1 cellular context compared by ENCODE assay signal in the genomic region with DNA sequence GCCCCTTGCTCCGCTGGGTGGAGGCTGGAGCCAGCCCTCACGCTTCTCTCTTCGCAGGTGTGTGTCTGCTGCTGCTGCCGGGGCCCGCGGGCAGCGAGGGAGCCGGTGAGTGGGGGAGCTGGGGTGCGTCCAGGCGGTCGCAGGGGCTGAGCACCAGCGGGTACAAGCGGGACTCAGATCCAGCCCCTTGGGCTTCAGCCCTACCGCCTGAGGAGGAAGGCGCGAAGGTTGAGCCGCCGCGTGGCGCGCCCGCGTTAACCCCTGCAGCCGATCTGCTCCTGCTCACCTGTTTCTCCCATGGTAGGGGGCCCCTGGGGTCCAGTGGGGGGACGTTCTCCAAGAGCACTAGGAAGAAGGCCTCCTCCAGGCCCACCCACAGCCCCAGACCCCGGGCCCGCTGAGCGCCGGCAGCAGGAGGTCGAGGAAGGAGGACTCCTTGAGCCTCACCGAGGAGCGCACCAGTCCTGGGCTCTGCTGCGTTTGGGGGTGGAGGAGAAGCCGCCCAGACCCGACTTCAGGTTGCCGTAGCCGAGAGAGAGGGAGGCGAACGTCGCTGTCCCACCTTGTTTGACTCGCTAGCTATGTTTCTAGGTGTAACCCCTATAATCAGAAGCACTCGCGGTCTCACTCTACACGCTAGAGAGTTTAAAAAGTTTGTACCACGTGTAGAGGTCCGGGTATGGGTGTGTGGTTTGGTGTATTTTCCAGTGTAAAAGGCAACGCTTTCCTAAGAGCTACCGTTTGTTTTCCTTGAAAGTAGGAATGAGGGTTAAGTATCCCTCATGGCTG.
TF ChIP-seq lines count a peak whose summit lies in the region.

No MANE protein-coding gene starts in this region.

TF ChIP-seq in HepG2, 621 proteins besides CTCF, POLR2A, EP300 and RAD21 (continued from another document and continues in another):
- TF ChIP-seq, protein P1, sequence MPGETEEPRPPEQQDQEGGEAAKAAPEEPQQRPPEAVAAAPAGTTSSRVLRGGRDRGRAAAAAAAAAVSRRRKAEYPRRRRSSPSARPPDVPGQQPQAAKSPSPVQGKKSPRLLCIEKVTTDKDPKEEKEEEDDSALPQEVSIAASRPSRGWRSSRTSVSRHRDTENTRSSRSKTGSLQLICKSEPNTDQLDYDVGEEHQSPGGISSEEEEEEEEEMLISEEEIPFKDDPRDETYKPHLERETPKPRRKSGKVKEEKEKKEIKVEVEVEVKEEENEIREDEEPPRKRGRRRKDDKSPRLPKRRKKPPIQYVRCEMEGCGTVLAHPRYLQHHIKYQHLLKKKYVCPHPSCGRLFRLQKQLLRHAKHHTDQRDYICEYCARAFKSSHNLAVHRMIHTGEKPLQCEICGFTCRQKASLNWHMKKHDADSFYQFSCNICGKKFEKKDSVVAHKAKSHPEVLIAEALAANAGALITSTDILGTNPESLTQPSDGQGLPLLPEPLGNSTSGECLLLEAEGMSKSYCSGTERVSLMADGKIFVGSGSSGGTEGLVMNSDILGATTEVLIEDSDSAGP (CRISPR knock-in tag; IDR thresholded peaks at IDR 0.05; ENCODE audit: borderline replicate concordance) = peak; percentile 24; the same call in 1 of the 2 replicates
- no peak for TF ChIP-seq ATF7 (IDR thresholded peaks at IDR 0.05)
- 0 out of 2 replicates have a peak, but pooled peaks have one; percentile 16 for TF ChIP-seq ATF7 (CRISPR knock-in tag; IDR thresholded peaks at IDR 0.05)
- TF ChIP-seq, protein P2, sequence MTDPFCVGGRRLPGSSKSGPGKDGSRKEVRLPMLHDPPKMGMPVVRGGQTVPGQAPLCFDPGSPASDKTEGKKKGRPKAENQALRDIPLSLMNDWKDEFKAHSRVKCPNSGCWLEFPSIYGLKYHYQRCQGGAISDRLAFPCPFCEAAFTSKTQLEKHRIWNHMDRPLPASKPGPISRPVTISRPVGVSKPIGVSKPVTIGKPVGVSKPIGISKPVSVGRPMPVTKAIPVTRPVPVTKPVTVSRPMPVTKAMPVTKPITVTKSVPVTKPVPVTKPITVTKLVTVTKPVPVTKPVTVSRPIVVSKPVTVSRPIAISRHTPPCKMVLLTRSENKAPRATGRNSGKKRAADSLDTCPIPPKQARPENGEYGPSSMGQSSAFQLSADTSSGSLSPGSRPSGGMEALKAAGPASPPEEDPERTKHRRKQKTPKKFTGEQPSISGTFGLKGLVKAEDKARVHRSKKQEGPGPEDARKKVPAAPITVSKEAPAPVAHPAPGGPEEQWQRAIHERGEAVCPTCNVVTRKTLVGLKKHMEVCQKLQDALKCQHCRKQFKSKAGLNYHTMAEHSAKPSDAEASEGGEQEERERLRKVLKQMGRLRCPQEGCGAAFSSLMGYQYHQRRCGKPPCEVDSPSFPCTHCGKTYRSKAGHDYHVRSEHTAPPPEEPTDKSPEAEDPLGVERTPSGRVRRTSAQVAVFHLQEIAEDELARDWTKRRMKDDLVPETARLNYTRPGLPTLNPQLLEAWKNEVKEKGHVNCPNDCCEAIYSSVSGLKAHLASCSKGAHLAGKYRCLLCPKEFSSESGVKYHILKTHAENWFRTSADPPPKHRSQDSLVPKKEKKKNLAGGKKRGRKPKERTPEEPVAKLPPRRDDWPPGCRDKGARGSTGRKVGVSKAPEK (CRISPR knock-in tag; IDR thresholded peaks at IDR 0.05; ENCODE audit: borderline replicate concordance) = peak; percentile 79; the same call in 1 of the 2 replicates
- TF ChIP-seq PITX1 (CRISPR knock-in tag; IDR thresholded peaks at IDR 0.05) = peak; percentile 15; the same call in 1 of the 2 replicates
- TF ChIP-seq ASH2L (IDR thresholded peaks at IDR 0.05; ENCODE audit: insufficient read length, low read depth, low read length) = no peak
- no peak for TF ChIP-seq ZNF530 (CRISPR knock-in tag; IDR thresholded peaks at IDR 0.05; ENCODE audit: low read depth)
- peak; percentile 66; the same call in 1 of the 2 replicates for TF ChIP-seq POLR2AphosphoS2 (IDR thresholded peaks at IDR 0.05; ENCODE audit: low read depth, low read length)
- peak; percentile 53 for TF ChIP-seq PTBP1 (IDR thresholded peaks at IDR 0.05; ENCODE audit: low read depth, low read length, poor library complexity, severe bottlenecking)
- TF ChIP-seq, protein P3, sequence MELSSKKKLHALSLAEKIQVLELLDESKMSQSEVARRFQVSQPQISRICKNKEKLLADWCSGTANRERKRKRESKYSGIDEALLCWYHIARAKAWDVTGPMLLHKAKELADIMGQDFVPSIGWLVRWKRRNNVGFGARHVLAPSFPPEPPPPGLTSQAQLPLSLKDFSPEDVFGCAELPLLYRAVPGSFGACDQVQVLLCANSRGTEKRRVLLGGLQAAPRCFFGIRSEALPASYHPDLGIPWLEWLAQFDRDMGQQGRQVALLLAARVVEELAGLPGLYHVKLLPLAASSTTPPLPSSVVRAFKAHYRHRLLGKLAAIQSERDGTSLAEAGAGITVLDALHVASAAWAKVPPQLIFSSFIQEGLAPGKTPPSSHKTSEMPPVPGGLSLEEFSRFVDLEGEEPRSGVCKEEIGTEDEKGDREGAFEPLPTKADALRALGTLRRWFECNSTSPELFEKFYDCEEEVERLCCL (CRISPR knock-in tag; IDR thresholded peaks at IDR 0.05; ENCODE audit: borderline replicate concordance) = peak; percentile 70; the same call in 1 of the 2 replicates
- peak; percentile 0; the same call in 1 of the 2 replicates for TF ChIP-seq HOXA3 (CRISPR knock-in tag; IDR thresholded peaks at IDR 0.05)
- 0 out of 2 replicates have a peak, but pooled peaks have one; percentile 0 for TF ChIP-seq ZNF709 (CRISPR knock-in tag; IDR thresholded peaks at IDR 0.05)
- TF ChIP-seq AGO1 (IDR thresholded peaks at IDR 0.05; ENCODE audit: low read depth, low read length, poor library complexity, severe bottlenecking) = peak; percentile 39
- 0 out of 2 replicates have a peak, but pooled peaks have one; percentile 8 for TF ChIP-seq ZNF740 (CRISPR knock-in tag; IDR thresholded peaks at IDR 0.05)
- TF ChIP-seq KLF15 (CRISPR knock-in tag; IDR thresholded peaks at IDR 0.05; ENCODE audit: borderline replicate concordance) = 0 out of 2 replicates have a peak, but pooled peaks have one; percentile 21
- no peak for TF ChIP-seq ZSCAN29 (CRISPR knock-in tag; conservative IDR thresholded peaks at IDR 0.05)
- TF ChIP-seq ZNF614 (CRISPR knock-in tag; IDR thresholded peaks at IDR 0.05; ENCODE audit: borderline replicate concordance) = peak; percentile 27; the same call in 1 of the 2 replicates
- TF ChIP-seq, protein P4, sequence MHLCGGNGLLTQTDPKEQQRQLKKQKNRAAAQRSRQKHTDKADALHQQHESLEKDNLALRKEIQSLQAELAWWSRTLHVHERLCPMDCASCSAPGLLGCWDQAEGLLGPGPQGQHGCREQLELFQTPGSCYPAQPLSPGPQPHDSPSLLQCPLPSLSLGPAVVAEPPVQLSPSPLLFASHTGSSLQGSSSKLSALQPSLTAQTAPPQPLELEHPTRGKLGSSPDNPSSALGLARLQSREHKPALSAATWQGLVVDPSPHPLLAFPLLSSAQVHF (CRISPR knock-in tag; IDR thresholded peaks at IDR 0.05) = 0 out of 2 replicates have a peak, but pooled peaks have one; percentile 27
- TF ChIP-seq ZNF501 (CRISPR knock-in tag; IDR thresholded peaks at IDR 0.05) = 0 out of 2 replicates have a peak, but pooled peaks have one; percentile 32
- peak; percentile 71; the same call in 1 of the 2 replicates for TF ChIP-seq ZNF446 (CRISPR knock-in tag; IDR thresholded peaks at IDR 0.05)
- peak; percentile 38 for TF ChIP-seq GZF1 (CRISPR knock-in tag; IDR thresholded peaks at IDR 0.05)
- no peak for TF ChIP-seq HOXA5 (CRISPR knock-in tag; IDR thresholded peaks at IDR 0.05)
- TF ChIP-seq ZNF382 (CRISPR knock-in tag; IDR thresholded peaks at IDR 0.05; ENCODE audit: borderline replicate concordance) = no peak
- TF ChIP-seq ZBTB46 (CRISPR knock-in tag; IDR thresholded peaks at IDR 0.05; ENCODE audit: borderline replicate concordance) = peak; percentile 91; the same call in 1 of the 2 replicates
- 0 out of 2 replicates have a peak, but pooled peaks have one; percentile 3 for TF ChIP-seq ETV5 (CRISPR knock-in tag; IDR thresholded peaks at IDR 0.05; ENCODE audit: borderline replicate concordance)
- TF ChIP-seq NKX3-1 (CRISPR knock-in tag; IDR thresholded peaks at IDR 0.05) = no peak
- no peak for TF ChIP-seq MIER3 (CRISPR knock-in tag; IDR thresholded peaks at IDR 0.05; ENCODE audit: borderline replicate concordance)
- TF ChIP-seq ZNF484 (CRISPR knock-in tag; IDR thresholded peaks at IDR 0.05; ENCODE audit: borderline replicate concordance, low read depth) = 0 out of 2 replicates have a peak, but pooled peaks have one; percentile 78
- 0 out of 2 replicates have a peak, but pooled peaks have one; percentile 36 for TF ChIP-seq ZNF788 (CRISPR knock-in tag; IDR thresholded peaks at IDR 0.05; ENCODE audit: borderline replicate concordance)
- TF ChIP-seq PRPF4 (IDR thresholded peaks at IDR 0.05; ENCODE audit: low read depth, low read length, poor library complexity, severe bottlenecking) = peak; percentile 17
- TF ChIP-seq, protein P5, sequence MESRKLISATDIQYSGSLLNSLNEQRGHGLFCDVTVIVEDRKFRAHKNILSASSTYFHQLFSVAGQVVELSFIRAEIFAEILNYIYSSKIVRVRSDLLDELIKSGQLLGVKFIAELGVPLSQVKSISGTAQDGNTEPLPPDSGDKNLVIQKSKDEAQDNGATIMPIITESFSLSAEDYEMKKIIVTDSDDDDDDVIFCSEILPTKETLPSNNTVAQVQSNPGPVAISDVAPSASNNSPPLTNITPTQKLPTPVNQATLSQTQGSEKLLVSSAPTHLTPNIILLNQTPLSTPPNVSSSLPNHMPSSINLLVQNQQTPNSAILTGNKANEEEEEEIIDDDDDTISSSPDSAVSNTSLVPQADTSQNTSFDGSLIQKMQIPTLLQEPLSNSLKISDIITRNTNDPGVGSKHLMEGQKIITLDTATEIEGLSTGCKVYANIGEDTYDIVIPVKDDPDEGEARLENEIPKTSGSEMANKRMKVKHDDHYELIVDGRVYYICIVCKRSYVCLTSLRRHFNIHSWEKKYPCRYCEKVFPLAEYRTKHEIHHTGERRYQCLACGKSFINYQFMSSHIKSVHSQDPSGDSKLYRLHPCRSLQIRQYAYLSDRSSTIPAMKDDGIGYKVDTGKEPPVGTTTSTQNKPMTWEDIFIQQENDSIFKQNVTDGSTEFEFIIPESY (CRISPR knock-in tag; IDR thresholded peaks at IDR 0.05) = peak; percentile 89
- 0 out of 2 replicates have a peak, but pooled peaks have one; percentile 10 for TF ChIP-seq EHMT2 (IDR thresholded peaks at IDR 0.05; ENCODE audit: borderline replicate concordance, low read depth, low read length)
- TF ChIP-seq ZHX2 (IDR thresholded peaks at IDR 0.05; ENCODE audit: low read depth) = peak; percentile 70; the same call in 1 of the 2 replicates
- no peak for TF ChIP-seq ZHX2 (CRISPR knock-in tag; IDR thresholded peaks at IDR 0.05; ENCODE audit: borderline replicate concordance)
